Comparison of ENCODE assay signal across 15 cellular contexts in the genomic region with DNA sequence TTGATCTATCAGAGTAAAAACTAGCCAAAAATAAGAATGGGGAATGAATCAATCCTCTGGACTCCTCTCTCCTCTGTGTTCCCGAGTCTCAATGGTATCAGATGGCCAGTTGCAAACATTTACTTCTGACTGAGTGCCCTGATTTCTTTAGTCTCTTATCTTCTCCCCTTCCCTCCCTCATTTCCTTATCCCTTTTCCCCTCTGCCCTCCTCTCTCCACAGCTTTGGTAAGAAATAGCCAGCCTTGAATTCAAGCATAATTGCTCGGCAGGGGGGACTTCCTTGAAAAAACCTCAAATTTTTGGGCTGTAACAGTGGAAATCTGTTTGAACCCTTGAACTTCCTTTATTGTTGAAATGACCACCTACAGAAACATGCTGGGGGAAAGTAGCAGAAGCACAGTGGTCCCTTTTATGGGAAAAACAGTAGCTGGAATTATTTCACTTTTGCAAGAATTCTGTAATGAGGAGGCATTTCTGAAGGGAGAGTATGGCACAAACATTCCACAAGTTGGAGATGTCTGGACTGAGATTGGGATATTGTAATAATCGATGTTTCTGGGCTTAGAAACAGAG. TPM values are rescaled to one million over a fixed set of nuclear protein-coding genes. Genes with fewer than 3 reads are reported as not detected.
A peak's percentile ranks its signal among the peaks of the same experiment; 100 is the strongest.
DNase-seq lines count a peak whose midpoint lies in the region; ATAC-seq and TF ChIP-seq lines count a peak whose summit lies in the region.
"Had no signal": no experiment of that assay in that cellular context is flagged by ENCODE, and none has a peak within 500 bp of the region (broad histone marks: within the 10 kb centered on the region; RNA-seq: fewer than 3 reads in every experiment).

No MANE protein-coding gene starts in this region.

- H3K36me3 ChIP-seq in ES-I3 (ENCODE audit: insufficient read depth, low read length): no peaks in the 10 kb centered on the region
- H3K36me3 ChIP-seq in neuron (ENCODE audit: insufficient read depth, low read length): no peaks in the 10 kb centered on the region
- H3K36me3 ChIP-seq in MM.1S (replicated peaks; ENCODE audit: insufficient read depth, low read length): no peaks in the 10 kb centered on the region
- H3K36me3 ChIP-seq: heart right ventricle, right lobe of liver had no signal

- H3K79me2 ChIP-seq in MM.1S (ENCODE audit: low read length): no peaks in the 10 kb centered on the region

- H3K9me3 ChIP-seq in ES-I3 (ENCODE audit: control insufficient read depth, insufficient read depth, low read length): no peaks in the 10 kb centered on the region
- H3K9me3 ChIP-seq in neuron (ENCODE audit: low read length): no peaks in the 10 kb centered on the region
- H3K9me3 ChIP-seq in MM.1S (replicated peaks; ENCODE audit: insufficient read depth, low read length): no peaks in the 10 kb centered on the region
- H3K9me3 ChIP-seq: heart right ventricle, right lobe of liver had no signal

- no peaks in the 10 kb centered on the region for H3F3A ChIP-seq in MM.1S (ENCODE audit: insufficient read depth, low read length)

- H3K4me3 ChIP-seq in neuron (ENCODE audit: low read length) (peak overlapping the region; percentile 15), MM.1S (ENCODE audit: low read length) (no peak overlapping the region)
- H3K4me3 ChIP-seq: heart right ventricle, right lobe of liver had no signal

- H3K4me2 ChIP-seq in MM.1S (ENCODE audit: low read depth, low read length): no peak overlapping the region

- H3K27me3 ChIP-seq in foreskin keratinocyte: no peaks in the 10 kb centered on the region
- H3K27me3 ChIP-seq in neuron (ENCODE audit: insufficient read depth, low read length): no peaks in the 10 kb centered on the region
- H3K27me3 ChIP-seq in MM.1S (replicated peaks; ENCODE audit: insufficient read depth, low read length): no peaks in the 10 kb centered on the region

- DNase-seq in RPMI7951 (ENCODE audit: low read depth): peak; percentile 34
- no peak for DNase-seq in foreskin keratinocyte
- DNase-seq in NCI-H1930 (lab: John Stamatoyannopoulos, UW): no peak
- no peak for DNase-seq in NAMALWA (ENCODE audit: low spot score)
- DNase-seq in MM.1S: no peak
- DNase-seq: activated naive CD8-positive, alpha-beta T cell treated with anti-CD3 and anti-CD28 coated beads, Interleukin-2, amount 50 U/mL, for 24 hours; effector memory CD8-positive, alpha-beta T cell; NCI-H1694; NCI-H510A; SW 1271 had no signal

- peak overlapping the region; percentile 89 for H3K27ac ChIP-seq in foreskin keratinocyte
- no peak overlapping the region for H3K27ac ChIP-seq in MM.1S (ENCODE audit: low read length)
- H3K27ac ChIP-seq: heart right ventricle, right lobe of liver had no signal

- H3K9ac ChIP-seq in ES-I3 (ENCODE audit: low read depth, low read length) (peak overlapping the region; percentile 6; the same call in 1 of the 2 replicates), MM.1S (ENCODE audit: low read length) (no peak overlapping the region)

- H2AFZ ChIP-seq in neuron (ENCODE audit: low read depth, low read length) (no peak overlapping the region), MM.1S (ENCODE audit: low read length) (no peak overlapping the region)

- H4K20me1 ChIP-seq in MM.1S (ENCODE audit: insufficient read depth, low read length): no peaks in the 10 kb centered on the region

- H3K9me2 ChIP-seq in MM.1S (replicated peaks; ENCODE audit: insufficient read depth, low read length): no peaks in the 10 kb centered on the region

- ATAC-seq in foreskin keratinocyte (no peak), HG02870 (IDR thresholded peaks at IDR 0.05; ENCODE audit: unreplicated experiment) (no peak)
- ATAC-seq: activated naive CD8-positive, alpha-beta T cell treated with anti-CD3 and anti-CD28 coated beads, Interleukin-2, amount 50 U/mL, for 24 hours; effector memory CD8-positive, alpha-beta T cell had no signal

- peaks cover 41% of the 10 kb centered on the region for H3K4me1 ChIP-seq in ES-I3 (ENCODE audit: insufficient read depth, low read length)
- H3K4me1 ChIP-seq in foreskin keratinocyte: peaks cover 46% of the 10 kb centered on the region
- H3K4me1 ChIP-seq in neuron (ENCODE audit: insufficient read depth, low read length): peaks cover 29% of the 10 kb centered on the region
- no peaks in the 10 kb centered on the region for H3K4me1 ChIP-seq in MM.1S (ENCODE audit: low read length)
- H3K4me1 ChIP-seq: right lobe of liver had no signal

- TF ChIP-seq CTCF in foreskin keratinocyte (conservative IDR thresholded peaks at IDR 0.05): no peak
- TF ChIP-seq CTCF in MM.1S (IDR thresholded peaks at IDR 0.05; ENCODE audit: low read length): no peak

RNA-seq across cellular contexts. Expression of gene NHS, which starts 40.3 kb away (rescaled TPM):
- total RNA-seq in RPMI7951 (2014; rRNA removed; shearing (Covaris generic)): 6.8 and 7.1 TPM in 2 replicates
- 10.1 and 11.9 TPM in 2 replicates for total RNA-seq in foreskin keratinocyte
- polyA plus RNA-seq in foreskin keratinocyte: 1.4 and 1.6 TPM in 2 replicates
